ENCODE assay signal across 13 cellular contexts in the genomic region with DNA sequence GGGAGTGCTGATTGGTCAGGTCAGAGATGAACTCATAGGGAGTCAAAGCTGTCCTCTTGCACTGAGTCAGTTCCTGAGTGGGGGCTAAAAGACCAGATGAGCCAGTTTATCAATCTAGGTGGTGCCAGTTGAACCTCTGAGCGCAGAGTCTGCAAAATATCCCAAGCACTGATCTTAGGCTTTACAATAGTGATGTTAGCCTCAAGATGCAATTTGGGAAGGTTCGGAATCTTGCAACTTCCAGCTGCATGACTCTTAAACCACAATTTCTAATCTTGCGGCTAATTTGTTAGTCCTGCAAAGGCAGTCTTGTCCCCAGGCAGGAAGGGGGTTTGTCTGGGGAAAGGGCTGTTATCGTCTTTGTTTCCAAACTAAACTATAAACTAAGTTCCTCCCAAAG.
DNase-seq lines count a peak whose midpoint lies in the region; ATAC-seq, FAIRE-seq and TF ChIP-seq lines count a peak whose summit lies in the region.
"Had no signal": no experiment of that assay in that cellular context is flagged by ENCODE, and none has a peak within 500 bp of the region (broad histone marks: within the 10 kb centered on the region; RNA-seq: fewer than 3 reads in every experiment).

No MANE protein-coding gene starts in this region.

- no peak for TF ChIP-seq EP300 in A549 (IDR thresholded peaks at IDR 0.05)

- CTCF ChIA-PET in A549 (lab: Yijun Ruan, JAX), result interaction anchor here (1.2 to 23.8 kb wide), 10 partner anchors 10 to 1402 kb away, joined by 3 to 664 read pairs (median 5); no protein-coding TSS in a partner anchor

- H3K9me3 ChIP-seq in A549, result no peaks in the 10 kb centered on the region
- H3K9me3 ChIP-seq: gastroesophageal sphincter had no signal

- peak overlapping the region; percentile 76; the same call in 1 of the 3 replicates for H3K4me2 ChIP-seq in A549

- FAIRE-seq in A549 (lab: Jason Lieb, UNC) (no peak), HTR-8/SVneo (lab: Jason Lieb, UNC) (no peak)
- FAIRE-seq: small intestine had no signal

- TF ChIP-seq CTCF in A549 (IDR thresholded peaks at IDR 0.05) (no peak), astrocyte of the cerebellum (IDR thresholded peaks at IDR 0.05; ENCODE audit: low read depth, low read length, missing control alignments) (no peak)

- H3K4me3 ChIP-seq in A549, result no peak overlapping the region
- H3K4me3 ChIP-seq in astrocyte of the cerebellum (ENCODE audit: low read depth, low read length), result no peak overlapping the region
- H3K4me3 ChIP-seq: gastroesophageal sphincter had no signal

- no peak for TF ChIP-seq POLR2A in A549 (IDR thresholded peaks at IDR 0.05; ENCODE audit: low read length)

- peaks cover 54% of the 10 kb centered on the region for H3K4me1 ChIP-seq in A549

- in situ Hi-C loops in astrocyte of the cerebellum (cut with HindIII; ENCODE audit: low sequenced_read_pairs), result no loop called here

- peak overlapping the region; percentile 94 to 99 for H3K27ac ChIP-seq in A549

- DNase-seq in A549 (ENCODE audit: low read depth in 1 of 2, low spot score in 1 of 2) (no peak), HS-27A (ENCODE audit: low read depth) (peak; percentile 95), astrocyte of the cerebellum (ENCODE audit: low read depth) (peak; percentile 85), islet precursor cell (peak; percentile 71), NCI-H1105 treated with DMSO at 0.1 percent for 48 hours (lab: John Stamatoyannopoulos, UW) (no peak), HTR-8/SVneo (ENCODE audit: insufficient read length, low spot score) (no peak), foreskin melanocyte (no peak)
- DNase-seq in stimulated activated CD8-positive, alpha-beta memory T cell treated with anti-CD3 and anti-CD28 coated beads, Interleukin-4, amount 100 ng/mL, for 48 hours, result no peak
- DNase-seq: activated CD4-positive, alpha-beta T cell treated with anti-CD3 and anti-CD28 coated beads, Interleukin-2, amount 50 U/mL, for 4 hours; CD4-positive, alpha-beta T cell; SHP77 treated with DMSO at 0.1 percent for 48 hours; small intestine had no signal

- no peak for ATAC-seq in A549
- ATAC-seq: gastroesophageal sphincter had no signal

- WGBS in A549 (ENCODE audit: missing lambda C conversion rate), result 88% methylated on average over 4 of the region's 4 CpGs

- POLR2A ChIA-PET in A549 (lab: Yijun Ruan, JAX), result interaction anchor here (0.8 kb wide), 1 partner anchor 197 kb away, joined by 4 read pairs; no protein-coding TSS in a partner anchor

- TF ChIP-seq RAD21 in A549 (conservative IDR thresholded peaks at IDR 0.05 in 1 of 2, IDR thresholded peaks at IDR 0.05 in 1 of 2), result no peak

TF ChIP-seq in A549, 52 proteins besides CTCF, POLR2A, EP300 and RAD21:
- TF ChIP-seq, protein P1, sequence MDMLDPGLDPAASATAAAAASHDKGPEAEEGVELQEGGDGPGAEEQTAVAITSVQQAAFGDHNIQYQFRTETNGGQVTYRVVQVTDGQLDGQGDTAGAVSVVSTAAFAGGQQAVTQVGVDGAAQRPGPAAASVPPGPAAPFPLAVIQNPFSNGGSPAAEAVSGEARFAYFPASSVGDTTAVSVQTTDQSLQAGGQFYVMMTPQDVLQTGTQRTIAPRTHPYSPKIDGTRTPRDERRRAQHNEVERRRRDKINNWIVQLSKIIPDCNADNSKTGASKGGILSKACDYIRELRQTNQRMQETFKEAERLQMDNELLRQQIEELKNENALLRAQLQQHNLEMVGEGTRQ (IDR thresholded peaks at IDR 0.05), result no peak
- TF ChIP-seq FOSB (CRISPR knock-in tag; IDR thresholded peaks at IDR 0.05) (no peak), ESRRA (IDR thresholded peaks at IDR 0.05; ENCODE audit: borderline replicate concordance, low read length) (no peak), ZSCAN20 (CRISPR knock-in tag; IDR thresholded peaks at IDR 0.05) (no peak), FOXS1 (CRISPR knock-in tag; IDR thresholded peaks at IDR 0.05) (no peak), JUN (IDR thresholded peaks at IDR 0.05) (no peak), ZNF302 (CRISPR knock-in tag; IDR thresholded peaks at IDR 0.05) (no peak), CHD2 (IDR thresholded peaks at IDR 0.05; ENCODE audit: low read length, partially characterized antibody) (no peak), EHMT2 (IDR thresholded peaks at IDR 0.05; ENCODE audit: low read depth) (no peak), POLR2AphosphoS2 (conservative IDR thresholded peaks at IDR 0.05; ENCODE audit: low read length) (no peak), MAZ (IDR thresholded peaks at IDR 0.05; ENCODE audit: borderline replicate concordance, low read depth, low read length) (no peak), JUNB (IDR thresholded peaks at IDR 0.05) (no peak)
- TF ChIP-seq, protein P2, sequence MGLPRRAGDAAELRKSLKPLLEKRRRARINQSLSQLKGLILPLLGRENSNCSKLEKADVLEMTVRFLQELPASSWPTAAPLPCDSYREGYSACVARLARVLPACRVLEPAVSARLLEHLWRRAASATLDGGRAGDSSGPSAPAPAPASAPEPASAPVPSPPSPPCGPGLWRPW (IDR thresholded peaks at IDR 0.05), result no peak
- TF ChIP-seq, protein P3, sequence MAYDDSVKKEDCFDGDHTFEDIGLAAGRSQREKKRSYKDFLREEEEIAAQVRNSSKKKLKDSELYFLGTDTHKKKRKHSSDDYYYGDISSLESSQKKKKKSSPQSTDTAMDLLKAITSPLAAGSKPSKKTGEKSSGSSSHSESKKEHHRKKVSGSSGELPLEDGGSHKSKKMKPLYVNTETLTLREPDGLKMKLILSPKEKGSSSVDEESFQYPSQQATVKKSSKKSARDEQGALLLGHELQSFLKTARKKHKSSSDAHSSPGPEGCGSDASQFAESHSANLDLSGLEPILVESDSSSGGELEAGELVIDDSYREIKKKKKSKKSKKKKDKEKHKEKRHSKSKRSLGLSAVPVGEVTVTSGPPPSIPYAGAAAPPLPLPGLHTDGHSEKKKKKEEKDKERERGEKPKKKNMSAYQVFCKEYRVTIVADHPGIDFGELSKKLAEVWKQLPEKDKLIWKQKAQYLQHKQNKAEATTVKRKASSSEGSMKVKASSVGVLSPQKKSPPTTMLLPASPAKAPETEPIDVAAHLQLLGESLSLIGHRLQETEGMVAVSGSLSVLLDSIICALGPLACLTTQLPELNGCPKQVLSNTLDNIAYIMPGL (CRISPR knock-in tag; IDR thresholded peaks at IDR 0.05; ENCODE audit: borderline replicate concordance), result no peak
TF ChIP-seq in A549: peak in this region for 0.

Comparison
In these comparisons a context has a peak if more than half of its experiments do, and no peak if none do; other contexts are left out.
1. DNase-seq: peak in HS-27A (single experiment), astrocyte of the cerebellum (single experiment) and islet precursor cell (single experiment); none in A549 (0 of 2), NCI-H1105 treated with DMSO at 0.1 percent for 48 hours (single experiment), HTR-8/SVneo (single experiment), foreskin melanocyte (single experiment) and stimulated activated CD8-positive, alpha-beta memory T cell treated with anti-CD3 and anti-CD28 coated beads, Interleukin-4, amount 100 ng/mL, for 48 hours (single experiment).